1 cellular context compared by ENCODE assay signal in genomic region chr5:76542887-76543690, GRCh38.
TF ChIP-seq lines count a peak whose summit lies in the region.

No MANE protein-coding gene starts in this region.

TF ChIP-seq in K562, 482 proteins besides CTCF, POLR2A, EP300 and RAD21 (continued from another document):
- no peak for TF ChIP-seq PCBP2 (IDR thresholded peaks at IDR 0.05; ENCODE audit: low read depth, low read length, poor library complexity, severe bottlenecking)
- no peak for TF ChIP-seq CBX8 (IDR thresholded peaks at IDR 0.05; ENCODE audit: borderline replicate concordance, extremely low read depth, low read depth, low read length, poor library complexity, severe bottlenecking)
- no peak for TF ChIP-seq MYBL2 (IDR thresholded peaks at IDR 0.05; ENCODE audit: low read depth)
- TF ChIP-seq MYBL2 (CRISPR knock-in tag; IDR thresholded peaks at IDR 0.05; ENCODE audit: borderline replicate concordance): no peak
- TF ChIP-seq, protein P1, sequence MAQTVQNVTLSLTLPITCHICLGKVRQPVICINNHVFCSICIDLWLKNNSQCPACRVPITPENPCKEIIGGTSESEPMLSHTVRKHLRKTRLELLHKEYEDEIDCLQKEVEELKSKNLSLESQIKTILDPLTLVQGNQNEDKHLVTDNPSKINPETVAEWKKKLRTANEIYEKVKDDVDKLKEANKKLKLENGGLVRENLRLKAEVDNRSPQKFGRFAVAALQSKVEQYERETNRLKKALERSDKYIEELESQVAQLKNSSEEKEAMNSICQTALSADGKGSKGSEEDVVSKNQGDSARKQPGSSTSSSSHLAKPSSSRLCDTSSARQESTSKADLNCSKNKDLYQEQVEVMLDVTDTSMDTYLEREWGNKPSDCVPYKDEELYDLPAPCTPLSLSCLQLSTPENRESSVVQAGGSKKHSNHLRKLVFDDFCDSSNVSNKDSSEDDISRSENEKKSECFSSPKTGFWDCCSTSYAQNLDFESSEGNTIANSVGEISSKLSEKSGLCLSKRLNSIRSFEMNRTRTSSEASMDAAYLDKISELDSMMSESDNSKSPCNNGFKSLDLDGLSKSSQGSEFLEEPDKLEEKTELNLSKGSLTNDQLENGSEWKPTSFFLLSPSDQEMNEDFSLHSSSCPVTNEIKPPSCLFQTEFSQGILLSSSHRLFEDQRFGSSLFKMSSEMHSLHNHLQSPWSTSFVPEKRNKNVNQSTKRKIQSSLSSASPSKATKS (CRISPR knock-in tag; IDR thresholded peaks at IDR 0.05): no peak
- no peak for TF ChIP-seq ZKSCAN8 (CRISPR knock-in tag; IDR thresholded peaks at IDR 0.05)
- TF ChIP-seq STAT5B (CRISPR knock-in tag; IDR thresholded peaks at IDR 0.05): no peak
- TF ChIP-seq ZNF395 (CRISPR knock-in tag; IDR thresholded peaks at IDR 0.05): peak; percentile 36; the same call in 1 of the 2 replicates
- TF ChIP-seq CBFA2T3 (IDR thresholded peaks at IDR 0.05): peak; percentile 80
- no peak for TF ChIP-seq ZNF12 (CRISPR knock-in tag; IDR thresholded peaks at IDR 0.05)
- TF ChIP-seq, protein P2, sequence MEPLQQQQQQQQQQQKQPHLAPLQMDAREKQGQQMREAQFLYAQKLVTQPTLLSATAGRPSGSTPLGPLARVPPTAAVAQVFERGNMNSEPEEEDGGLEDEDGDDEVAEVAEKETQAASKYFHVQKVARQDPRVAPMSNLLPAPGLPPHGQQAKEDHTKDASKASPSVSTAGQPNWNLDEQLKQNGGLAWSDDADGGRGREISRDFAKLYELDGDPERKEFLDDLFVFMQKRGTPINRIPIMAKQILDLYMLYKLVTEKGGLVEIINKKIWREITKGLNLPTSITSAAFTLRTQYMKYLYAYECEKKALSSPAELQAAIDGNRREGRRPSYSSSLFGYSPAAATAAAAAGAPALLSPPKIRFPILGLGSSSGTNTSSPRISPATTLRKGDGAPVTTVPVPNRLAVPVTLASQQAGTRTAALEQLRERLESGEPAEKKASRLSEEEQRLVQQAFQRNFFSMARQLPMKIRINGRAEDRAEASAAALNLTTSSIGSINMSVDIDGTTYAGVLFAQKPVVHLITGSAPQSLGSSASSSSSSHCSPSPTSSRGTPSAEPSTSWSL (CRISPR knock-in tag; IDR thresholded peaks at IDR 0.05; ENCODE audit: borderline replicate concordance): no peak
- no peak for TF ChIP-seq ZNF764 (CRISPR knock-in tag; IDR thresholded peaks at IDR 0.05; ENCODE audit: low read depth)
